18 cellular contexts compared by ENCODE assay signal in the genomic region with DNA sequence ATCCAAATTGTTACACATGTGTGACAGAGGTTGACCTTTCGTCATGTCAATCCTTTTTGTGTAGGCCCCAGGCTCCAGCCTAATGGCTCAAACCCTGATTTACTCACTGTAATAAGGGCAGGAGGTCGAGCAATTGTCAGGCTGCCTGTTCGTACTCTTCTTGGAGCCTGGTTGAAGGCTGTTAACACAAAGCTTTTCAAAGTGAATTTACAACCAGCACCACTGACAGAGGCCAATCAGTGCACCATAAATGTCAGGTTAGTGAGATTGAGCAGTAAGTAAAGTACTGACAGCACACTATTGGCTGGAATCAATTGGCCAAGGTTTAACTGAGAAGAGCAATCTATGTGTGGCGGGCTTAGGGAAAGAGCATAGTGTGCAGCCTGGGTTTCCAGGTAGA. TPM values are rescaled to one million over a fixed set of nuclear protein-coding genes. Genes with fewer than 3 reads are reported as not detected.
A peak's percentile ranks its signal among the peaks of the same experiment; 100 is the strongest.
DNase-seq lines count a peak whose midpoint lies in the region; ATAC-seq and TF ChIP-seq lines count a peak whose summit lies in the region.
"Had no signal": no experiment of that assay in that cellular context is flagged by ENCODE, and none has a peak within 500 bp of the region (broad histone marks: within the 10 kb centered on the region; RNA-seq: fewer than 3 reads in every experiment).

No MANE protein-coding gene starts in this region.

- peaks cover 2 to 29% (median 9%) of the 10 kb centered on the region in 5 donors for H3K27me3 Mint-ChIP-seq in naive thymus-derived CD8-positive, alpha-beta T cell
- H3K27me3 Mint-ChIP-seq in activated T-cell treated with anti-CD3 and anti-CD28 coated beads, Interleukin-2, amount 50 U/mL, for 24 hours = peaks cover 37% of the 10 kb centered on the region

- no CpG with 5 or more reads among the region's 4 CpGs for WGBS in trophoblast cell (ENCODE audit: extremely low coverage, insufficient coverage, insufficient read length)

- H3K4me2 ChIP-seq in trophoblast cell (ENCODE audit: low read length) = no peak overlapping the region
- H3K4me2 ChIP-seq: A549, GM23338 had no signal

- ATAC-seq in left cardiac atrium = no peak
- no peak for ATAC-seq in naive thymus-derived CD8-positive, alpha-beta T cell
- ATAC-seq: A549, GM23338 had no signal

- TF ChIP-seq CTCF in cardiac muscle cell (IDR thresholded peaks at IDR 0.05; ENCODE audit: low read depth, low read length) = no peak
- TF ChIP-seq CTCF in ascending aorta (IDR thresholded peaks at IDR 0.05) = no peak
- no peak for TF ChIP-seq CTCF in tibial artery (IDR thresholded peaks at IDR 0.05)

- H2BK5ac ChIP-seq in trophoblast cell (ENCODE audit: low read depth, low read length, poor library complexity) = no peak overlapping the region

- H2BK12ac ChIP-seq in trophoblast cell (ENCODE audit: low read length) = no peak overlapping the region

- H3K27ac Mint-ChIP-seq in naive thymus-derived CD8-positive, alpha-beta T cell = no peak overlapping the region
- H3K27ac Mint-ChIP-seq in activated T-cell treated with anti-CD3 and anti-CD28 coated beads, Interleukin-2, amount 50 U/mL, for 24 hours = no peak overlapping the region
- H3K27ac Mint-ChIP-seq: CD4-positive, alpha-beta T cell; GM23338 had no signal

- H3K79me1 ChIP-seq in trophoblast cell (ENCODE audit: low read length) = no peaks in the 10 kb centered on the region

- POLR2A ChIA-PET in naive thymus-derived CD8-positive, alpha-beta T cell (lab: Charles Lee) = no interaction called here

- H3K27ac ChIP-seq in cardiac muscle cell (peak overlapping the region; percentile 67), ascending aorta (peak overlapping the region; percentile 69 to 99), tibial artery (peak overlapping the region; percentile 2 to 25), trophoblast cell (ENCODE audit: low read depth, low read length) (no peak overlapping the region)
- H3K27ac ChIP-seq: 22Rv1, A549, C4-2B had no signal

- no peak overlapping the region for H2BK120ac ChIP-seq in trophoblast cell (ENCODE audit: insufficient read depth, low read length, poor library complexity)

- no peak overlapping the region for H4K91ac ChIP-seq in trophoblast cell (ENCODE audit: low read depth, low read length)

- H4K8ac ChIP-seq in trophoblast cell (ENCODE audit: low read depth, low read length) = no peak overlapping the region

- no peaks in the 10 kb centered on the region for H3K9me3 Mint-ChIP-seq in naive thymus-derived CD8-positive, alpha-beta T cell
- no peaks in the 10 kb centered on the region for H3K9me3 Mint-ChIP-seq in activated T-cell treated with anti-CD3 and anti-CD28 coated beads, Interleukin-2, amount 50 U/mL, for 24 hours
- H3K9me3 Mint-ChIP-seq: CD4-positive, alpha-beta T cell; GM23338 had no signal

- H3K9ac ChIP-seq in trophoblast cell (ENCODE audit: low read length) = no peak overlapping the region

- no peak overlapping the region for H2AK5ac ChIP-seq in trophoblast cell (ENCODE audit: low read length)

- H3K27me3 ChIP-seq in cardiac muscle cell (peaks cover 16% of the 10 kb centered on the region), ascending aorta (no peaks in the 10 kb centered on the region), tibial artery (no peaks in the 10 kb centered on the region), trophoblast cell (ENCODE audit: insufficient read depth, low read length) (peaks cover 2% of the 10 kb centered on the region)

- H3K9me3 ChIP-seq in cardiac muscle cell (ENCODE audit: low read depth) (no peaks in the 10 kb centered on the region), ascending aorta (no peaks in the 10 kb centered on the region), tibial artery (no peaks in the 10 kb centered on the region), trophoblast cell (ENCODE audit: insufficient read depth, low read depth, low read length) (no peaks in the 10 kb centered on the region)
- H3K9me3 ChIP-seq: A549 had no signal

- H3K4me3 Mint-ChIP-seq in naive thymus-derived CD8-positive, alpha-beta T cell = no peak overlapping the region
- H3K4me3 Mint-ChIP-seq in activated T-cell treated with anti-CD3 and anti-CD28 coated beads, Interleukin-2, amount 50 U/mL, for 24 hours = no peak overlapping the region
- H3K4me3 Mint-ChIP-seq: CD4-positive, alpha-beta T cell; GM23338 had no signal

- no peak overlapping the region for H2AFZ ChIP-seq in trophoblast cell (ENCODE audit: insufficient read depth, low read length, poor library complexity)
- H2AFZ ChIP-seq: GM23338 had no signal

- no peak overlapping the region for H3K14ac ChIP-seq in trophoblast cell (ENCODE audit: low read length)

- H3K4me1 Mint-ChIP-seq in naive thymus-derived CD8-positive, alpha-beta T cell = no peaks in the 10 kb centered on the region
- no peaks in the 10 kb centered on the region for H3K4me1 Mint-ChIP-seq in activated T-cell treated with anti-CD3 and anti-CD28 coated beads, Interleukin-2, amount 50 U/mL, for 24 hours (ENCODE audit: low read depth)
- H3K4me1 Mint-ChIP-seq: GM23338 had no signal

- no peak overlapping the region for H3K18ac ChIP-seq in trophoblast cell (ENCODE audit: low read length)

- H3K79me2 ChIP-seq in trophoblast cell (ENCODE audit: control insufficient read depth, insufficient read depth, low read length, poor library complexity) = no peaks in the 10 kb centered on the region

- H4K12ac ChIP-seq in trophoblast cell (ENCODE audit: low read depth, low read length) = no peak overlapping the region

- no peak overlapping the region for H3K4ac ChIP-seq in trophoblast cell (ENCODE audit: low read depth, low read length)

- no peaks in the 10 kb centered on the region for H3K36me3 Mint-ChIP-seq in naive thymus-derived CD8-positive, alpha-beta T cell
- H3K36me3 Mint-ChIP-seq in activated T-cell treated with anti-CD3 and anti-CD28 coated beads, Interleukin-2, amount 50 U/mL, for 24 hours (ENCODE audit: low read depth) = no peaks in the 10 kb centered on the region

- no peak overlapping the region for H3K4me3 ChIP-seq in cardiac muscle cell
- peak overlapping the region in 1 of 2 donors; percentile 97 for H3K4me3 ChIP-seq in ascending aorta
- no peak overlapping the region for H3K4me3 ChIP-seq in tibial artery
- H3K4me3 ChIP-seq in trophoblast cell (ENCODE audit: low read depth, low read length) = no peak overlapping the region
- H3K4me3 ChIP-seq: A549, GM23338 had no signal

- H3K23ac ChIP-seq in trophoblast cell (ENCODE audit: low read length) = no peak overlapping the region

- H3K36me3 ChIP-seq in cardiac muscle cell (no peaks in the 10 kb centered on the region), ascending aorta (peaks cover 4 to 5% of the 10 kb centered on the region in 2 donors), tibial artery (peaks cover 0 to under 1% (median 0%) of the 10 kb centered on the region in 3 donors), trophoblast cell (ENCODE audit: control insufficient read depth in 1 of 2, insufficient read depth in 2 of 2, low read length in 2 of 2) (no peaks in the 10 kb centered on the region)

- H3K4me1 ChIP-seq in cardiac muscle cell (ENCODE audit: low read depth) = peaks cover 9% of the 10 kb centered on the region
- peaks cover 0 to 19% of the 10 kb centered on the region in 2 donors for H3K4me1 ChIP-seq in ascending aorta
- H3K4me1 ChIP-seq in tibial artery = peaks cover 0 to 50% (median 3%) of the 10 kb centered on the region in 4 donors
- peaks cover 3 to 4% of the 10 kb centered on the region in 2 experiments for H3K4me1 ChIP-seq in trophoblast cell (ENCODE audit: control insufficient read depth in 1 of 2, insufficient read depth in 2 of 2, low read length in 2 of 2)
- H3K4me1 ChIP-seq: A549 had no signal

- DNase-seq in cardiac muscle cell (ENCODE audit: low read depth in 1 of 2, low spot score in 1 of 2) = no peak
- no peak for DNase-seq in left cardiac atrium
- DNase-seq in ascending aorta (ENCODE audit: low spot score in 2 of 2) = no peak
- DNase-seq in tibial artery = no peak
- DNase-seq in trophoblast cell = no peak
- no peak for DNase-seq in naive thymus-derived CD8-positive, alpha-beta T cell
- no peak for DNase-seq in activated T-cell treated with anti-CD3 and anti-CD28 coated beads, Interleukin-2, amount 50 U/mL, for 24 hours
- DNase-seq: AML-193; CD4-positive, alpha-beta T cell; DMS153; DMS79; GF-D8; HCEC 1CT; IMR-90 had no signal

- intact Hi-C loops in left cardiac atrium (cut with DNase I) (no loop called here), ascending aorta (cut with DNase I) (no loop called here), tibial artery (cut with DNase I; ENCODE audit: low total_unique reads) (no loop called here)

RNA-seq across cellular contexts. Expression of a gene that starts 16.8 kb away (rescaled TPM):
- total RNA-seq in cardiac muscle cell (1.1 and 2.4 TPM in 2 replicates), left cardiac atrium (1 to 10 TPM in 1 of 2 donors, under 1 TPM in 1; 0.97 to 1.9 TPM), ascending aorta (8.4 TPM)
- polyA plus RNA-seq in cardiac muscle cell = 1.0 TPM in 2 replicates
- 1.8 and 2.2 TPM in 2 replicates for polyA plus RNA-seq in trophoblast cell (2013)
- not detected for total RNA-seq in naive thymus-derived CD8-positive, alpha-beta T cell
- not detected for polyA plus RNA-seq in naive thymus-derived CD8-positive, alpha-beta T cell
- total RNA-seq: CD4-positive, alpha-beta T cell had no signal
